In the genomic region with DNA sequence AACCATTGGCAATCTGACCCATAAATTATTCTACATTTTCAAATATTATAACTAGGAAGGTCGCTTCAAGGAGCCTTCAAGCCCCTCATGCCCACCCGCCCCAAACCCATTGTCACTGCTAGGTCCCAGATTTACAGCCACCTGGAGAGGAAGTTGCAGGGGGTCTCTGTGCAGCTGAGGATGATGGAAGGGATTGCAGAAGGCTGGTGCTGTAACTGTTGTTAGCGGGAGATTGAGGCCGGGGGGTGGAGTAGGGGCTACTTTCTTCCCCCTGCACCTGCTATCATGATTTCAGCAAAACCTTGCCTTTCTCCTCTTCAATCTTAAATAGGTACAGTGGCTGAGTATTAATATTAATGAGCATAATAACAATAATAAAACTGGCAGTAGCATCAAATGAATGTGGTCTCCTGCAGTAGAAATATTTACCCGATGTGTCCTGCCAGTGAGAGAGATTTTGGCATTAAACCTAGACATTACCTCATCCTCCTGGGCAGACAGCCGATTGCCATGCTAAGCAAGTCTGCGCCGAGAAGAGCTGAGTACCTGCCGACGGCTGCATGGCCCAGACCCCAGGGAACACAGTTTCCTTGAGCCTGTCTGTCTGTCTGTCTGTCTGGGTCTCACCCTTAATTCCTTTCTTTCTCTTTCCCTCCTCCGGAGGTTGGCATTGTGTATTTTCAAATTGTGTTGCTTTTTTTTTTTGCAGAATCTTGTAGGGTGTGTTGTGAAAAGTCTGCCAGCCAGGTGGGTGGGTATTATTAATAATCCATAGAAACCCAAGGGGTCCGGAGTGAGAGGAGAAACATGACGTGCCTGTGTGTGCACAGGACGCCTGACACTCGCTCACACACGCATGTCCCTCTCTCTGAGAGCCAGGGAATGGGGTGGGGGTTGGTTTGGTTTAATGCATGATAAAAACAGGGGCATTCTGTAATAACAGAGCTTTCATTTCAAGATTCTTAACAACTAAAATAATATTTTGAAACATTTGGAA, we compare ENCODE assay signal across 8 cellular contexts.
DNase-seq lines count a peak whose midpoint lies in the region; ATAC-seq and TF ChIP-seq lines count a peak whose summit lies in the region.

No MANE protein-coding gene starts in this region.

- no peak overlapping the region for H3K9ac ChIP-seq in fibroblast of lung (ENCODE audit: insufficient read depth, low read length)

- ATAC-seq in GM21526 (IDR thresholded peaks at IDR 0.05; ENCODE audit: low FRiP score, unreplicated experiment), result no peak
- ATAC-seq in activated T-cell treated with anti-CD3 and anti-CD28 coated beads, Interleukin-2, amount 50 U/mL, for 4 hours, result no peak

- H3K4me1 ChIP-seq in fibroblast of lung (ENCODE audit: control insufficient read depth, extremely low read depth, insufficient read depth, low read length) (no peaks in the 10 kb centered on the region), Caco-2 (no peaks in the 10 kb centered on the region)

- H3K36me3 Mint-ChIP-seq in Caco-2 (ENCODE audit: insufficient read depth, unreplicated experiment), result peaks cover 6% of the 10 kb centered on the region
- H3K36me3 Mint-ChIP-seq in activated T-cell treated with anti-CD3 and anti-CD28 coated beads, Interleukin-2, amount 50 U/mL, for 4 hours (ENCODE audit: insufficient read depth), result peaks cover 18% of the 10 kb centered on the region

- H3K27ac ChIP-seq in fibroblast of lung (ENCODE audit: insufficient read depth, low read length), result no peak overlapping the region

- no TSS peak for BruUV-seq in Caco-2 (replicated peaks; lab: Mats Ljungman, UMichigan)

- H4K20me1 ChIP-seq in fibroblast of lung (ENCODE audit: control insufficient read depth, extremely low read depth, insufficient read depth, low read length), result no peaks in the 10 kb centered on the region

- H3K9me3 ChIP-seq in fibroblast of lung (ENCODE audit: control insufficient read depth, insufficient read depth, low read depth, low read length) (no peaks in the 10 kb centered on the region), Caco-2 (no peaks in the 10 kb centered on the region)

- H3K79me2 ChIP-seq in fibroblast of lung (ENCODE audit: control insufficient read depth, insufficient read depth, low read length), result no peaks in the 10 kb centered on the region

- H3K27ac Mint-ChIP-seq in Caco-2 (ENCODE audit: unreplicated experiment), result no peak overlapping the region

- no peak for TF ChIP-seq CTCF in fibroblast of lung (conservative IDR thresholded peaks at IDR 0.05 in 1 of 2, IDR thresholded peaks at IDR 0.05 in 1 of 2; ENCODE audit: low read depth in 1 of 2, low read length in 2 of 2)
- TF ChIP-seq CTCF in Caco-2 (IDR thresholded peaks at IDR 0.05; ENCODE audit: insufficient read depth in 1 of 2, low read depth in 1 of 2, low read length in 1 of 2, severe bottlenecking in 1 of 2, unreplicated experiment in 1 of 2), result no peak

- H3K4me2 ChIP-seq in fibroblast of lung (ENCODE audit: extremely low read depth, insufficient read depth, low read length), result no peak overlapping the region

- H3K27me3 ChIP-seq in fibroblast of lung (ENCODE audit: control insufficient read depth, insufficient read depth, low read length), result peaks cover 3% of the 10 kb centered on the region
- no peaks in the 10 kb centered on the region for H3K27me3 ChIP-seq in Caco-2 (replicated peaks; ENCODE audit: control insufficient read depth, insufficient read depth, low read length)

- H3K4me1 Mint-ChIP-seq in Caco-2 (ENCODE audit: low read depth, unreplicated experiment), result no peaks in the 10 kb centered on the region
- peaks cover 19% of the 10 kb centered on the region for H3K4me1 Mint-ChIP-seq in activated T-cell treated with anti-CD3 and anti-CD28 coated beads, Interleukin-2, amount 50 U/mL, for 4 hours (ENCODE audit: low read depth)

- CTCF ChIA-PET in Caco-2 (lab: Charles Lee), result no interaction called here

- no peak overlapping the region for H3K4me3 Mint-ChIP-seq in Caco-2 (ENCODE audit: unreplicated experiment)
- H3K4me3 Mint-ChIP-seq in activated T-cell treated with anti-CD3 and anti-CD28 coated beads, Interleukin-2, amount 50 U/mL, for 4 hours, result no peak overlapping the region

- H3K36me3 ChIP-seq in fibroblast of lung (ENCODE audit: control insufficient read depth, insufficient read depth, low read length) (no peaks in the 10 kb centered on the region), Caco-2 (ENCODE audit: control insufficient read depth, insufficient read depth, low read length) (no peaks in the 10 kb centered on the region)

- peaks cover 18% of the 10 kb centered on the region for H3K27me3 Mint-ChIP-seq in Caco-2 (ENCODE audit: insufficient read depth, unreplicated experiment)
- no peaks in the 10 kb centered on the region for H3K27me3 Mint-ChIP-seq in activated T-cell treated with anti-CD3 and anti-CD28 coated beads, Interleukin-2, amount 50 U/mL, for 4 hours (ENCODE audit: low read depth)

- DNase-seq in EL, result peak; percentile 16
- DNase-seq in NCI-H69 (lab: John Stamatoyannopoulos, UW), result peak; percentile 90
- DNase-seq in fibroblast of lung (ENCODE audit: low read depth in 2 of 2), result peak; percentile 47 to 95
- peak; percentile 55 for DNase-seq in occipital lobe (lab: John Stamatoyannopoulos, UW)
- no peak for DNase-seq in Caco-2
- DNase-seq in activated T-cell treated with anti-CD3 and anti-CD28 coated beads, Interleukin-2, amount 50 U/mL, for 4 hours, result no peak
- no peak for DNase-seq in stimulated activated CD8-positive, alpha-beta memory T cell treated with anti-CD3 and anti-CD28 coated beads, Interleukin-4, amount 100 ng/mL, for 48 hours

- no peak overlapping the region for H2AFZ ChIP-seq in fibroblast of lung (ENCODE audit: low read length)

- intact Hi-C loops in Caco-2 (cut with micrococcal nuclease; ENCODE audit: unreplicated experiment), result no loop called here

- POLR2A ChIA-PET in Caco-2 (lab: Charles Lee), result no interaction called here

- no peak overlapping the region for H3K4me3 ChIP-seq in fibroblast of lung (replicated peaks in 1 of 4; ENCODE audit: control extremely low read depth in 1 of 4, insufficient read depth in 1 of 4, low read depth in 3 of 4, low read length in 4 of 4)
- H3K4me3 ChIP-seq in Caco-2 (ENCODE audit: low read depth, low read length), result no peak overlapping the region

- peaks cover 13% of the 10 kb centered on the region for H3K9me3 Mint-ChIP-seq in Caco-2 (ENCODE audit: unreplicated experiment)
- H3K9me3 Mint-ChIP-seq in activated T-cell treated with anti-CD3 and anti-CD28 coated beads, Interleukin-2, amount 50 U/mL, for 4 hours, result peaks cover 12% of the 10 kb centered on the region

Comparison
In these comparisons a context has a peak if more than half of its experiments do, and no peak if none do; other contexts are left out.
1. DNase-seq: peak in EL (single experiment), NCI-H69 (single experiment), fibroblast of lung (2 of 2) and occipital lobe (single experiment); none in Caco-2 (0 of 2), activated T-cell treated with anti-CD3 and anti-CD28 coated beads, Interleukin-2, amount 50 U/mL, for 4 hours (single experiment) and stimulated activated CD8-positive, alpha-beta memory T cell treated with anti-CD3 and anti-CD28 coated beads, Interleukin-4, amount 100 ng/mL, for 48 hours (single experiment).